2 cellular contexts compared by ENCODE assay signal in genomic region chr14:31294736-31295398, GRCh38.
TF ChIP-seq lines count a peak whose summit lies in the region.

No MANE protein-coding gene starts in this region.

TF ChIP-seq in WTC11, 78 proteins besides CTCF, POLR2A, EP300 and RAD21 (continued from another document):
- no peak for TF ChIP-seq SMAD3 (CRISPR knock-in tag; IDR thresholded peaks at IDR 0.05; ENCODE audit: borderline replicate concordance)
- no peak for TF ChIP-seq ZSCAN18 (CRISPR knock-in tag; IDR thresholded peaks at IDR 0.05)

TF ChIP-seq in endothelial cell of umbilical vein, 7 proteins besides CTCF, POLR2A, EP300 and RAD21 (continued from another document):
- TF ChIP-seq JUN (IDR thresholded peaks at IDR 0.05; ENCODE audit: borderline replicate concordance, insufficient read depth, insufficient read length, low read depth) (peak; percentile 53), GATA2 (IDR thresholded peaks at IDR 0.05; ENCODE audit: insufficient read depth, insufficient read length, low read depth, low read length) (no peak)
TF ChIP-seq in endothelial cell of umbilical vein: peak in this region for 3.
